Comparison of ENCODE assay signal across 1 cellular context in the genomic region with DNA sequence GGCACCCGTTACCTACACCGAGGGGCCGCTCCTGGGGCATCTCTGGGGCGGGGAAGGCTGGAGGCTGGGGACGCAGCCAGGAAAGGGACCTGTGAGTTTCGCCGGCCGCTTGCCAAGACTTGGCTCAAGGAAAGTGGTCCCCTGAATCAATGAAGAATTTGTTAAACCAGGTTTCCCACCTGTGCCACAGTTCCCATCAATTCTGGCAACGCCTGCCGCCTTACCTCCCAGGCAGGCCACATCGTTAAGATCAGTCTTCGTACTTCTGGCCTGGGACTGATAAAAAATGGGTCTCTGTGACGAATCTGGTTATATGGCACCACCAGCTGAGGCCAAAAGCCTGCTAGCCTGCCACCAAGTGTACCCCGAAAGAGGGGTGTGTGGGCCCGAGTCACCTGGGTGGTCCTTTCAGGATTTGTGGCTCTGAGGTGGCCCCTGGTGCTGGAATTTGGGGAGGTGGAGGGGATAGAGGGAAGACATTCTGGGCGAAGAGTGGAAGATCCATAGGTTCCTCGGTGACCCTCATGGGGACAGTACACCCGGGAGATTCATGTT.
TF ChIP-seq lines count a peak whose summit lies in the region.

No MANE protein-coding gene starts in this region.

TF ChIP-seq in HepG2, 621 proteins besides CTCF, POLR2A, EP300 and RAD21 (continued from another document and continues in another):
- TF ChIP-seq, protein P1, sequence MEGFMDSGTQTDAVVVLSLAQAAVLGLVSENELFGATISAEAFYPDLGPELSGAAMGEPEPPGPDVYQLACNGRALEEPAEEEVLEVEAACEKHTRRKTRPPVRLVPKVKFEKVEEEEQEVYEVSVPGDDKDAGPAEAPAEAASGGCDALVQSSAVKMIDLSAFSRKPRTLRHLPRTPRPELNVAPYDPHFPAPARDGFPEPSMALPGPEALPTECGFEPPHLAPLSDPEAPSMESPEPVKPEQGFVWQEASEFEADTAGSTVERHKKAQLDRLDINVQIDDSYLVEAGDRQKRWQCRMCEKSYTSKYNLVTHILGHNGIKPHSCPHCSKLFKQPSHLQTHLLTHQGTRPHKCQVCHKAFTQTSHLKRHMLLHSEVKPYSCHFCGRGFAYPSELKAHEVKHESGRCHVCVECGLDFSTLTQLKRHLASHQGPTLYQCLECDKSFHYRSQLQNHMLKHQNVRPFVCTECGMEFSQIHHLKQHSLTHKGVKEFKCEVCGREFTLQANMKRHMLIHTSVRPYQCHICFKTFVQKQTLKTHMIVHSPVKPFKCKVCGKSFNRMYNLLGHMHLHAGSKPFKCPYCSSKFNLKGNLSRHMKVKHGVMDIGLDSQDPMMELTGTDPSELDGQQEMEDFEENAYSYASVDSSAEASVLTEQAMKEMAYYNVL (CRISPR knock-in tag; IDR thresholded peaks at IDR 0.05; ENCODE audit: borderline replicate concordance), result peak; percentile 6; the same call in 1 of the 2 replicates
- TF ChIP-seq ZBTB14 (CRISPR knock-in tag; IDR thresholded peaks at IDR 0.05) (no peak), ATF7 (IDR thresholded peaks at IDR 0.05) (no peak), ATF7 (CRISPR knock-in tag; IDR thresholded peaks at IDR 0.05) (no peak), WIZ (CRISPR knock-in tag; IDR thresholded peaks at IDR 0.05) (no peak), ELF3 (CRISPR knock-in tag; IDR thresholded peaks at IDR 0.05) (no peak), NFATC3 (CRISPR knock-in tag; IDR thresholded peaks at IDR 0.05) (no peak), ATF2 (CRISPR knock-in tag; IDR thresholded peaks at IDR 0.05) (peak; percentile 60; the same call in 1 of the 2 replicates), FOSL2 (CRISPR knock-in tag; IDR thresholded peaks at IDR 0.05) (no peak), NFYC (CRISPR knock-in tag; IDR thresholded peaks at IDR 0.05) (no peak), ZNF577 (CRISPR knock-in tag; IDR thresholded peaks at IDR 0.05; ENCODE audit: borderline replicate concordance, low read depth) (no peak), HDAC1 (CRISPR knock-in tag; IDR thresholded peaks at IDR 0.05) (no peak), RXRB (CRISPR knock-in tag; IDR thresholded peaks at IDR 0.05; ENCODE audit: borderline replicate concordance) (0 out of 2 replicates have a peak, but pooled peaks have one; percentile 2), ZNF772 (CRISPR knock-in tag; IDR thresholded peaks at IDR 0.05) (no peak), CBFB (CRISPR knock-in tag; IDR thresholded peaks at IDR 0.05) (peak; percentile 48; the same call in 1 of the 2 replicates), SP140L (CRISPR knock-in tag; IDR thresholded peaks at IDR 0.05; ENCODE audit: borderline replicate concordance) (no peak), RCOR2 (CRISPR knock-in tag; IDR thresholded peaks at IDR 0.05) (no peak), ELK4 (CRISPR knock-in tag; IDR thresholded peaks at IDR 0.05; ENCODE audit: borderline replicate concordance) (no peak), ZNF367 (CRISPR knock-in tag; IDR thresholded peaks at IDR 0.05; ENCODE audit: borderline replicate concordance) (no peak), ZNF724P (CRISPR knock-in tag; IDR thresholded peaks at IDR 0.05; ENCODE audit: borderline replicate concordance) (no peak), TARDBP (CRISPR knock-in tag; IDR thresholded peaks at IDR 0.05) (peak; percentile 4; the same call in 1 of the 2 replicates), FOXK1 (CRISPR knock-in tag; IDR thresholded peaks at IDR 0.05; ENCODE audit: borderline replicate concordance, low read depth) (no peak; the same call in 1 of the 2 replicates), THYN1 (CRISPR knock-in tag; IDR thresholded peaks at IDR 0.05; ENCODE audit: borderline replicate concordance, low read depth) (no peak), MIXL1 (CRISPR knock-in tag; IDR thresholded peaks at IDR 0.05) (no peak), RNF219 (CRISPR knock-in tag; IDR thresholded peaks at IDR 0.05) (no peak), ATF3 (CRISPR knock-in tag; IDR thresholded peaks at IDR 0.05) (no peak), ZNF350 (CRISPR knock-in tag; IDR thresholded peaks at IDR 0.05; ENCODE audit: borderline replicate concordance, low read depth) (no peak), TP53 (CRISPR knock-in tag; conservative IDR thresholded peaks at IDR 0.05) (0 out of 2 replicates have a peak, but pooled peaks have one; percentile 1), CHD4 (IDR thresholded peaks at IDR 0.05; ENCODE audit: borderline replicate concordance, low read length) (no peak), SIX1 (CRISPR knock-in tag; IDR thresholded peaks at IDR 0.05; ENCODE audit: borderline replicate concordance) (0 out of 2 replicates have a peak, but pooled peaks have one; percentile 31), MEIS2 (CRISPR knock-in tag; IDR thresholded peaks at IDR 0.05) (no peak), MAZ (IDR thresholded peaks at IDR 0.05; ENCODE audit: borderline replicate concordance, low read depth, low read length) (no peak; the same call in 1 of the 2 replicates), MAZ (CRISPR knock-in tag; IDR thresholded peaks at IDR 0.05; ENCODE audit: low read depth) (no peak), KDM5B (CRISPR knock-in tag; IDR thresholded peaks at IDR 0.05; ENCODE audit: borderline replicate concordance) (no peak), TFE3 (CRISPR knock-in tag; IDR thresholded peaks at IDR 0.05) (no peak), PCBP2 (optimal IDR thresholded peaks at IDR 0.05; ENCODE audit: low read depth, low read length, poor library complexity, severe bottlenecking) (no peak)
- TF ChIP-seq, protein P2, sequence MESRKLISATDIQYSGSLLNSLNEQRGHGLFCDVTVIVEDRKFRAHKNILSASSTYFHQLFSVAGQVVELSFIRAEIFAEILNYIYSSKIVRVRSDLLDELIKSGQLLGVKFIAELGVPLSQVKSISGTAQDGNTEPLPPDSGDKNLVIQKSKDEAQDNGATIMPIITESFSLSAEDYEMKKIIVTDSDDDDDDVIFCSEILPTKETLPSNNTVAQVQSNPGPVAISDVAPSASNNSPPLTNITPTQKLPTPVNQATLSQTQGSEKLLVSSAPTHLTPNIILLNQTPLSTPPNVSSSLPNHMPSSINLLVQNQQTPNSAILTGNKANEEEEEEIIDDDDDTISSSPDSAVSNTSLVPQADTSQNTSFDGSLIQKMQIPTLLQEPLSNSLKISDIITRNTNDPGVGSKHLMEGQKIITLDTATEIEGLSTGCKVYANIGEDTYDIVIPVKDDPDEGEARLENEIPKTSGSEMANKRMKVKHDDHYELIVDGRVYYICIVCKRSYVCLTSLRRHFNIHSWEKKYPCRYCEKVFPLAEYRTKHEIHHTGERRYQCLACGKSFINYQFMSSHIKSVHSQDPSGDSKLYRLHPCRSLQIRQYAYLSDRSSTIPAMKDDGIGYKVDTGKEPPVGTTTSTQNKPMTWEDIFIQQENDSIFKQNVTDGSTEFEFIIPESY (CRISPR knock-in tag; IDR thresholded peaks at IDR 0.05), result no peak
- TF ChIP-seq, protein P3, sequence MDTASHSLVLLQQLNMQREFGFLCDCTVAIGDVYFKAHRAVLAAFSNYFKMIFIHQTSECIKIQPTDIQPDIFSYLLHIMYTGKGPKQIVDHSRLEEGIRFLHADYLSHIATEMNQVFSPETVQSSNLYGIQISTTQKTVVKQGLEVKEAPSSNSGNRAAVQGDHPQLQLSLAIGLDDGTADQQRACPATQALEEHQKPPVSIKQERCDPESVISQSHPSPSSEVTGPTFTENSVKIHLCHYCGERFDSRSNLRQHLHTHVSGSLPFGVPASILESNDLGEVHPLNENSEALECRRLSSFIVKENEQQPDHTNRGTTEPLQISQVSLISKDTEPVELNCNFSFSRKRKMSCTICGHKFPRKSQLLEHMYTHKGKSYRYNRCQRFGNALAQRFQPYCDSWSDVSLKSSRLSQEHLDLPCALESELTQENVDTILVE (CRISPR knock-in tag; IDR thresholded peaks at IDR 0.05), result no peak; the same call in 1 of the 2 replicates
- TF ChIP-seq, protein P4, sequence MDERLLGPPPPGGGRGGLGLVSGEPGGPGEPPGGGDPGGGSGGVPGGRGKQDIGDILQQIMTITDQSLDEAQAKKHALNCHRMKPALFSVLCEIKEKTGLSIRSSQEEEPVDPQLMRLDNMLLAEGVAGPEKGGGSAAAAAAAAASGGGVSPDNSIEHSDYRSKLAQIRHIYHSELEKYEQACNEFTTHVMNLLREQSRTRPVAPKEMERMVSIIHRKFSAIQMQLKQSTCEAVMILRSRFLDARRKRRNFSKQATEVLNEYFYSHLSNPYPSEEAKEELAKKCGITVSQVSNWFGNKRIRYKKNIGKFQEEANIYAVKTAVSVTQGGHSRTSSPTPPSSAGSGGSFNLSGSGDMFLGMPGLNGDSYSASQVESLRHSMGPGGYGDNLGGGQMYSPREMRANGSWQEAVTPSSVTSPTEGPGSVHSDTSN (CRISPR knock-in tag; IDR thresholded peaks at IDR 0.05), result no peak
- TF ChIP-seq, protein P5, sequence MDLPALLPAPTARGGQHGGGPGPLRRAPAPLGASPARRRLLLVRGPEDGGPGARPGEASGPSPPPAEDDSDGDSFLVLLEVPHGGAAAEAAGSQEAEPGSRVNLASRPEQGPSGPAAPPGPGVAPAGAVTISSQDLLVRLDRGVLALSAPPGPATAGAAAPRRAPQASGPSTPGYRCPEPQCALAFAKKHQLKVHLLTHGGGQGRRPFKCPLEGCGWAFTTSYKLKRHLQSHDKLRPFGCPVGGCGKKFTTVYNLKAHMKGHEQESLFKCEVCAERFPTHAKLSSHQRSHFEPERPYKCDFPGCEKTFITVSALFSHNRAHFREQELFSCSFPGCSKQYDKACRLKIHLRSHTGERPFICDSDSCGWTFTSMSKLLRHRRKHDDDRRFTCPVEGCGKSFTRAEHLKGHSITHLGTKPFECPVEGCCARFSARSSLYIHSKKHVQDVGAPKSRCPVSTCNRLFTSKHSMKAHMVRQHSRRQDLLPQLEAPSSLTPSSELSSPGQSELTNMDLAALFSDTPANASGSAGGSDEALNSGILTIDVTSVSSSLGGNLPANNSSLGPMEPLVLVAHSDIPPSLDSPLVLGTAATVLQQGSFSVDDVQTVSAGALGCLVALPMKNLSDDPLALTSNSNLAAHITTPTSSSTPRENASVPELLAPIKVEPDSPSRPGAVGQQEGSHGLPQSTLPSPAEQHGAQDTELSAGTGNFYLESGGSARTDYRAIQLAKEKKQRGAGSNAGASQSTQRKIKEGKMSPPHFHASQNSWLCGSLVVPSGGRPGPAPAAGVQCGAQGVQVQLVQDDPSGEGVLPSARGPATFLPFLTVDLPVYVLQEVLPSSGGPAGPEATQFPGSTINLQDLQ (CRISPR knock-in tag; IDR thresholded peaks at IDR 0.05), result no peak
- TF ChIP-seq, protein P6, sequence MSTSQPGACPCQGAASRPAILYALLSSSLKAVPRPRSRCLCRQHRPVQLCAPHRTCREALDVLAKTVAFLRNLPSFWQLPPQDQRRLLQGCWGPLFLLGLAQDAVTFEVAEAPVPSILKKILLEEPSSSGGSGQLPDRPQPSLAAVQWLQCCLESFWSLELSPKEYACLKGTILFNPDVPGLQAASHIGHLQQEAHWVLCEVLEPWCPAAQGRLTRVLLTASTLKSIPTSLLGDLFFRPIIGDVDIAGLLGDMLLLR (CRISPR knock-in tag; IDR thresholded peaks at IDR 0.05), result peak; percentile 50; the same call in 1 of the 2 replicates
